In genomic region chr9:93962561-93963440, GRCh38 we compare ENCODE assay signal across 8 cellular contexts. TPM values are rescaled to one million over a fixed set of nuclear protein-coding genes. Genes with fewer than 3 reads are reported as not detected.
A peak's percentile ranks its signal among the peaks of the same experiment; 100 is the strongest.
DNase-seq lines count a peak whose midpoint lies in the region; ATAC-seq, FAIRE-seq and TF ChIP-seq lines count a peak whose summit lies in the region.

No MANE protein-coding gene starts in this region.

- peaks cover 31% of the 10 kb centered on the region for H3K27me3 ChIP-seq in WERI-Rb-1 (ENCODE audit: insufficient read depth, low read depth, severe bottlenecking)

- no peaks in the 10 kb centered on the region for H3K36me3 ChIP-seq in WERI-Rb-1

- POLR2A ChIA-PET in MCF 10A (lab: Yijun Ruan, JAX) = interaction anchor here (0.5 kb wide), 1 partner anchor 628 kb away, joined by 3 read pairs; no protein-coding TSS in a partner anchor

- no TSS peak for BruUV-seq in MCF 10A (replicated peaks; lab: Mats Ljungman, UMichigan)

- no peak overlapping the region for H3K27ac ChIP-seq in WERI-Rb-1

- no peaks in the 10 kb centered on the region for H3K27me3 Mint-ChIP-seq in MCF 10A (ENCODE audit: insufficient read depth, unreplicated experiment)

- TF ChIP-seq CTCF in WERI-Rb-1 (IDR thresholded peaks at IDR 0.05; ENCODE audit: low read depth, low read length) = peak; percentile 71
- TF ChIP-seq CTCF in MCF 10A (IDR thresholded peaks at IDR 0.05; ENCODE audit: unreplicated experiment) = peak; percentile 75

- no peaks in the 10 kb centered on the region for H3K9me3 Mint-ChIP-seq in MCF 10A (ENCODE audit: unreplicated experiment)

- peaks cover 8% of the 10 kb centered on the region for H3K4me1 Mint-ChIP-seq in MCF 10A (ENCODE audit: insufficient read depth, unreplicated experiment)

- CTCF ChIA-PET in MCF 10A (lab: Yijun Ruan, JAX) = interaction anchor here (0.6 to 6.3 kb wide), 32 partner anchors 9 to 1005 kb away, joined by 3 to 109 read pairs (median 4); no protein-coding TSS in a partner anchor

- peak overlapping the region; percentile 2 for H3K27ac Mint-ChIP-seq in MCF 10A (ENCODE audit: low read depth, unreplicated experiment)

- H3K4me3 ChIP-seq in WERI-Rb-1 (ENCODE audit: low read depth, low read length) = no peak overlapping the region

- intact Hi-C loops in MCF 10A (cut with micrococcal nuclease) = loop anchor here (1.0 to 2.0 kb wide), 3 partner anchors 40 to 280 kb away; no protein-coding TSS in a partner anchor

- no peak for ATAC-seq in HG03469 (IDR thresholded peaks at IDR 0.05; ENCODE audit: unreplicated experiment)

- no peak overlapping the region for H3K4me3 Mint-ChIP-seq in MCF 10A (ENCODE audit: unreplicated experiment)

- peak; percentile 77 to 80 for DNase-seq in AML-193 (lab: John Stamatoyannopoulos, UW)
- peak; percentile 77 for DNase-seq in H4 (ENCODE audit: low spot score)
- DNase-seq in NCI-H2171 (lab: John Stamatoyannopoulos, UW) = peak; percentile 85
- DNase-seq in WERI-Rb-1 = peak; percentile 83
- DNase-seq in MCF 10A (ENCODE audit: unreplicated experiment) = peak; percentile 92
- DNase-seq in stimulated activated CD4-positive, alpha-beta T cell treated with anti-CD3 and anti-CD28 coated beads, Interleukin-15, amount 100 ng/mL, for 24 hours = peak; percentile 85

- no peaks in the 10 kb centered on the region for H3K36me3 Mint-ChIP-seq in MCF 10A (ENCODE audit: insufficient read depth, unreplicated experiment)

- FAIRE-seq in islet of Langerhans (lab: Jason Lieb, UNC) = peak; percentile 87

- H3K9me3 ChIP-seq in WERI-Rb-1 (ENCODE audit: severe bottlenecking) = no peaks in the 10 kb centered on the region

RNA-seq across cellular contexts. Expression of gene BARX1, which starts 7.6 kb away (rescaled TPM):
- total RNA-seq in H4 (2014; rRNA removed; shearing (Covaris generic)) = not detected in 2 replicates
- total RNA-seq in MCF 10A (2022) = 0.23 TPM in 1 of 2 replicates, not detected in the other
